In genomic region chr6:21885532-21886089, GRCh38 we compare ENCODE assay signal across 11 cellular contexts.
A peak's percentile ranks its signal among the peaks of the same experiment; 100 is the strongest.
DNase-seq lines count a peak whose midpoint lies in the region; ATAC-seq and TF ChIP-seq lines count a peak whose summit lies in the region.
"Had no signal": no experiment of that assay in that cellular context is flagged by ENCODE, and none has a peak within 500 bp of the region (broad histone marks: within the 10 kb centered on the region; RNA-seq: fewer than 3 reads in every experiment).

No MANE protein-coding gene starts in this region.

- H3K27ac ChIP-seq in esophagus squamous epithelium (peak overlapping the region; percentile 15 to 76 (median 66)), neural progenitor cell (no peak overlapping the region)
- H3K27ac ChIP-seq: HL-60 had no signal

- no peaks in the 10 kb centered on the region for H3K27me3 Mint-ChIP-seq in neural progenitor cell (ENCODE audit: insufficient read depth, low read depth)
- no peaks in the 10 kb centered on the region for H3K27me3 Mint-ChIP-seq in natural killer cell (ENCODE audit: low read depth in 2 of 2)

- TF ChIP-seq CTCF in esophagus squamous epithelium (IDR thresholded peaks at IDR 0.05) (no peak), neural progenitor cell (IDR thresholded peaks at IDR 0.05) (no peak), natural killer cell (IDR thresholded peaks at IDR 0.05) (no peak)

- no peak overlapping the region for H3K4me2 ChIP-seq in neural progenitor cell

- no peak for ATAC-seq in natural killer cell

- peaks cover 6% of the 10 kb centered on the region for H3K79me2 ChIP-seq in neural progenitor cell (ENCODE audit: low read depth)

- H3K4me3 Mint-ChIP-seq in neural progenitor cell = no peak overlapping the region
- H3K4me3 Mint-ChIP-seq in natural killer cell = no peak overlapping the region
- H3K4me3 Mint-ChIP-seq: activated naive CD4-positive, alpha-beta T cell treated with anti-CD3 and anti-CD28 coated beads, Interleukin-2, amount 50 U/mL, for 24 hours had no signal

- intact Hi-C loops in esophagus squamous epithelium (cut with DNase I) (no loop called here), natural killer cell (cut with micrococcal nuclease) (no loop called here)

- H3K9ac ChIP-seq in neural progenitor cell = no peak overlapping the region

- peaks cover 0 to 36% (median 4%) of the 10 kb centered on the region in 3 donors for H3K4me1 ChIP-seq in esophagus squamous epithelium
- H3K4me1 ChIP-seq in neural progenitor cell = peaks cover 20% of the 10 kb centered on the region

- DNase-seq in AG08395 (ENCODE audit: low spot score) (peak; percentile 86), NCI-H69 (lab: John Stamatoyannopoulos, UW) (peak; percentile 94), esophagus squamous epithelium (lab: John Stamatoyannopoulos, UW) (no peak), neural progenitor cell (ENCODE audit: low spot score) (peak; percentile 45), NCI-H1417 (lab: John Stamatoyannopoulos, UW) (no peak), natural killer cell (no peak), DMS53 (lab: John Stamatoyannopoulos, UW) (no peak)
- DNase-seq in activated CD8-positive, alpha-beta memory T cell treated with anti-CD3 and anti-CD28 coated beads, Interleukin-2, amount 50 U/mL, for 48 hours = no peak
- DNase-seq: DMS79 treated with DMSO at 0.1 percent for 48 hours had no signal

- no peak overlapping the region for H3K27ac Mint-ChIP-seq in neural progenitor cell
- H3K27ac Mint-ChIP-seq in natural killer cell = no peak overlapping the region
- H3K27ac Mint-ChIP-seq: activated naive CD4-positive, alpha-beta T cell treated with anti-CD3 and anti-CD28 coated beads, Interleukin-2, amount 50 U/mL, for 24 hours had no signal

- H3K36me3 ChIP-seq in esophagus squamous epithelium (no peaks in the 10 kb centered on the region), neural progenitor cell (no peaks in the 10 kb centered on the region)

- no peaks in the 10 kb centered on the region for H3K9me3 ChIP-seq in esophagus squamous epithelium
- H3K9me3 ChIP-seq in neural progenitor cell (ENCODE audit: low read depth) = no peaks in the 10 kb centered on the region

- H3K36me3 Mint-ChIP-seq in neural progenitor cell (peaks cover 36% of the 10 kb centered on the region), natural killer cell (no peaks in the 10 kb centered on the region)
- H3K36me3 Mint-ChIP-seq: activated naive CD4-positive, alpha-beta T cell treated with anti-CD3 and anti-CD28 coated beads, Interleukin-2, amount 50 U/mL, for 24 hours had no signal

- H3K27me3 ChIP-seq in esophagus squamous epithelium (no peaks in the 10 kb centered on the region), neural progenitor cell (no peaks in the 10 kb centered on the region)

- H4K20me1 ChIP-seq in neural progenitor cell (ENCODE audit: low read depth) = no peaks in the 10 kb centered on the region

- peaks cover 10% of the 10 kb centered on the region for H3K4me1 Mint-ChIP-seq in neural progenitor cell
- no peaks in the 10 kb centered on the region for H3K4me1 Mint-ChIP-seq in natural killer cell
- H3K4me1 Mint-ChIP-seq: activated naive CD4-positive, alpha-beta T cell treated with anti-CD3 and anti-CD28 coated beads, Interleukin-2, amount 50 U/mL, for 24 hours had no signal

- TF ChIP-seq POLR2A in esophagus squamous epithelium (IDR thresholded peaks at IDR 0.05) = no peak

- 31 to 35% methylated on average over 7 of the region's 7 CpGs for WGBS in esophagus squamous epithelium, 2 donors

- H2AFZ ChIP-seq in neural progenitor cell (replicated peaks) = no peak overlapping the region

- H3F3A ChIP-seq in neural progenitor cell (ENCODE audit: low read depth) = no peaks in the 10 kb centered on the region

- H3K4me3 ChIP-seq in esophagus squamous epithelium (no peak overlapping the region), neural progenitor cell (no peak overlapping the region)

- H3K9me3 Mint-ChIP-seq in neural progenitor cell (peaks cover 13% of the 10 kb centered on the region), natural killer cell (no peaks in the 10 kb centered on the region)
- H3K9me3 Mint-ChIP-seq: activated naive CD4-positive, alpha-beta T cell treated with anti-CD3 and anti-CD28 coated beads, Interleukin-2, amount 50 U/mL, for 24 hours had no signal

Comparison
In these comparisons a context has a peak if more than half of its experiments do, and no peak if none do; other contexts are left out.
1. DNase-seq: peak in AG08395 (single experiment), NCI-H69 (single experiment) and neural progenitor cell (single experiment); none in esophagus squamous epithelium (single experiment), NCI-H1417 (0 of 3), natural killer cell (single experiment), activated CD8-positive, alpha-beta memory T cell treated with anti-CD3 and anti-CD28 coated beads, Interleukin-2, amount 50 U/mL, for 48 hours (single experiment) and DMS53 (single experiment).